ENCODE assay signal across 8 cellular contexts in the genomic region with DNA sequence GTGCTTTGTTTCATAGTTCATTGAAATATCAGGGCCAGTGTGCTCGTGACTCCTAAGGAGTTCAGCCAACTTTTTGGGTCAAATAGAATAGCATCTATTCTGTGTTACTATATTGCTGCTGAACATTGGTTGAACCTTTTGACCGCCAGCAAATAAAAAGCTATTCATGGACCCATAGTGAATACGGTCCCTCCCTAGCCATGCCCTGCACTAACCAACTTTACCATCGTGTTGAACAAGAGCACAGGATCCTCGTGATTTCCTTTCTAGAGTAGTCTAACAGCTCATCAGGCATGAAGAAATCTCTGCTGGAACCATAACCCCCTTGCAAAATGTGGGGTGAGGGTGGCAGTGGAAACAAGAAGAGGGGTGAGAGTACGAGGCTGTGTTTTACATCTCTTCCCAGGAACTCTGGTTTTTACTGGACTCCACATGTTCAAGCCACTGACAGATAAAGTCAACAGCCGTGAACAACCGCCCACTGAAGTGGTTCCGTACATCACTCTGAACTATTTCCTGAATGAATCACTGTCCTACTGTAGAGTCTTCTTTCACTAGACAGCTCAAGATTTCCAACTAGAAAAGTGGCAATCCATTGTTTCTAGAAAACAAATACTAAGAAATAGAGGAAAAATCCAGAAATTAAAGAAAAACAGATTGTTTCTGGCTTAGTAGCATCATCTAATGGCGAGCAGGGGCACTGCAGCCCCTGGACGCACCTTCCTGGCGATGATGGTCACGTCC.
DNase-seq lines count a peak whose midpoint lies in the region; ATAC-seq, FAIRE-seq and TF ChIP-seq lines count a peak whose summit lies in the region.

No MANE protein-coding gene starts in this region.

- peaks cover 9% of the 10 kb centered on the region for H3K4me1 Mint-ChIP-seq in activated naive CD8-positive, alpha-beta T cell (ENCODE audit: low read depth)

- H3K4me3 Mint-ChIP-seq in activated naive CD8-positive, alpha-beta T cell, result no peak overlapping the region

- no peak for ATAC-seq in GM19463 (IDR thresholded peaks at IDR 0.05; ENCODE audit: unreplicated experiment)
- no peak for ATAC-seq in HG02763 (IDR thresholded peaks at IDR 0.05; ENCODE audit: unreplicated experiment)

- TF ChIP-seq CTCF in D721Med (IDR thresholded peaks at IDR 0.05; ENCODE audit: insufficient read depth, missing control alignments), result peak; percentile 53

- TF ChIP-seq EP300 in Ishikawa (IDR thresholded peaks at IDR 0.05; ENCODE audit: borderline replicate concordance), result no peak

- no peaks in the 10 kb centered on the region for H3K9me3 Mint-ChIP-seq in activated naive CD8-positive, alpha-beta T cell (ENCODE audit: low read depth)

- peak overlapping the region; percentile 25 for H3K27ac Mint-ChIP-seq in activated naive CD8-positive, alpha-beta T cell

- no peaks in the 10 kb centered on the region for H3K36me3 Mint-ChIP-seq in activated naive CD8-positive, alpha-beta T cell

- DNase-seq in D721Med (ENCODE audit: insufficient read length, low spot score), result no peak
- peak; percentile 77 for DNase-seq in iPS-NIHi7 (ENCODE audit: extremely low spot score)
- peak; percentile 52 for DNase-seq in stimulated activated CD4-positive, alpha-beta T cell treated with anti-CD3 and anti-CD28 coated beads, Interleukin-4, amount 100 ng/mL, for 24 hours
- DNase-seq in MV-4-11 (lab: John Stamatoyannopoulos, UW), result no peak

- peaks cover 12% of the 10 kb centered on the region for H3K27me3 Mint-ChIP-seq in activated naive CD8-positive, alpha-beta T cell

- peak; percentile 77 for TF ChIP-seq RAD21 in Ishikawa (IDR thresholded peaks at IDR 0.05; ENCODE audit: low read depth)

- no peak for FAIRE-seq in D721Med (lab: Jason Lieb, UNC)

TF ChIP-seq in Ishikawa, 13 proteins besides CTCF, POLR2A, EP300 and RAD21:
- TF ChIP-seq TEAD4 (IDR thresholded peaks at IDR 0.05), result no peak
- TF ChIP-seq EGR1 (IDR thresholded peaks at IDR 0.05), result no peak
- TF ChIP-seq REST (IDR thresholded peaks at IDR 0.05; ENCODE audit: low read depth), result no peak
- no peak for TF ChIP-seq FOXM1 (IDR thresholded peaks at IDR 0.05; ENCODE audit: borderline replicate concordance, low read depth)
- TF ChIP-seq, protein P1, sequence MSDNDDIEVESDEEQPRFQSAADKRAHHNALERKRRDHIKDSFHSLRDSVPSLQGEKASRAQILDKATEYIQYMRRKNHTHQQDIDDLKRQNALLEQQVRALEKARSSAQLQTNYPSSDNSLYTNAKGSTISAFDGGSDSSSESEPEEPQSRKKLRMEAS (IDR thresholded peaks at IDR 0.05), result no peak
- TF ChIP-seq CEBPB (IDR thresholded peaks at IDR 0.05), result no peak
- no peak for TF ChIP-seq TAF1 (IDR thresholded peaks at IDR 0.05; ENCODE audit: low read depth)
- TF ChIP-seq ZBTB7A (IDR thresholded peaks at IDR 0.05; ENCODE audit: low read depth), result no peak
- no peak for TF ChIP-seq CREB1 (IDR thresholded peaks at IDR 0.05; ENCODE audit: low read depth)
- no peak for TF ChIP-seq YY1 (IDR thresholded peaks at IDR 0.05; ENCODE audit: low read depth)
- no peak for TF ChIP-seq NFIC (IDR thresholded peaks at IDR 0.05)
- no peak for TF ChIP-seq TCF12 (IDR thresholded peaks at IDR 0.05; ENCODE audit: low read depth)
- no peak for TF ChIP-seq USF1 (IDR thresholded peaks at IDR 0.05)

Comparison
In these comparisons a context has a peak if more than half of its experiments do, and no peak if none do; other contexts are left out.
1. DNase-seq: peak in iPS-NIHi7 (single experiment) and stimulated activated CD4-positive, alpha-beta T cell treated with anti-CD3 and anti-CD28 coated beads, Interleukin-4, amount 100 ng/mL, for 24 hours (single experiment); none in D721Med (single experiment) and MV-4-11 (single experiment).